24 cellular contexts compared by ENCODE assay signal in the genomic region with DNA sequence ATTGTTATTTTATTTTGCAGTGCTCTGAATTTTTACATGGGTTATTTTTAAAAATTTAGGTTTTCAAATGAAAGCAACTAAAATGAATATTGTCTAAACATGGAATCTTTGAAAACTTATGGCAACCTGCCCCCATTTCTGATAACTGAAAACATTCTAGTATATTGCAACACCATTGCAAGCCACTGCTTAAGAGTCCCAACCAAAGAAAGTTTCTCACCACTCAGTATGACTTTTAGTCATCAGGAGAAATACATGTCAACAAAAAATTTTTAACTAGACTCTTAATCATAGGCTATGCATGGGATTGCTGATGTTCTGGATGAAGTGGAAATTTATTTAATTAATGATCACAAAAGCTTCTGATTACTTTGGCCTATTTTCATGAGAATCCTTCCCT.
DNase-seq lines count a peak whose midpoint lies in the region; ATAC-seq, FAIRE-seq and TF ChIP-seq lines count a peak whose summit lies in the region.
"Had no signal": no experiment of that assay in that cellular context is flagged by ENCODE, and none has a peak within 500 bp of the region (broad histone marks: within the 10 kb centered on the region; RNA-seq: fewer than 3 reads in every experiment).

No MANE protein-coding gene starts in this region.

- TF ChIP-seq CTCF in fibroblast of lung (conservative IDR thresholded peaks at IDR 0.05 in 1 of 2, IDR thresholded peaks at IDR 0.05 in 1 of 2; ENCODE audit: low read depth in 1 of 2, low read length in 2 of 2) (no peak), omental fat pad (IDR thresholded peaks at IDR 0.05) (no peak), chondrocyte (IDR thresholded peaks at IDR 0.05) (no peak)

- no peaks in the 10 kb centered on the region for H3K27me3 Mint-ChIP-seq in chondrocyte (ENCODE audit: low read depth)
- H3K27me3 Mint-ChIP-seq: activated CD4-positive, alpha-beta T cell treated with anti-CD3 and anti-CD28 coated beads for 36 hours; activated naive CD4-positive, alpha-beta T cell treated with anti-CD3 and anti-CD28 coated beads, Interleukin-2, amount 50 U/mL, for 24 hours; B cell had no signal

- FAIRE-seq in TTC549 (lab: Jason Lieb, UNC), result peak; percentile 28

- DNase-seq in HCEC 1CT, result peak; percentile 78
- DNase-seq in fibroblast of lung (ENCODE audit: low read depth in 2 of 2), result peak; percentile 63 to 82
- DNase-seq in omental fat pad (ENCODE audit: low spot score), result no peak
- DNase-seq in chondrocyte (ENCODE audit: low spot score), result no peak
- DNase-seq in NCI-H2029 (lab: John Stamatoyannopoulos, UW), result no peak
- DNase-seq: activated CD4-positive, alpha-beta T cell treated with anti-CD3 and anti-CD28 coated beads for 36 hours; activated T-cell treated with anti-CD3 and anti-CD28 coated beads, Interleukin-2, amount 50 U/mL, for 72 hours; COR-L47; DND-41; mucosa of descending colon; NCI-H1694 treated with DMSO at 0.1 percent for 48 hours; NCI-H69; Right ventricle myocardium superior; spleen; stimulated activated CD4-positive, alpha-beta T cell treated with anti-CD3 and anti-CD28 coated beads, Interleukin-4, amount 100 ng/mL, for 24 hours; stomach; upper lobe of left lung had no signal

- peaks cover 47% of the 10 kb centered on the region for H3K4me1 Mint-ChIP-seq in chondrocyte (ENCODE audit: low read depth)

- no peaks in the 10 kb centered on the region for H3K79me2 ChIP-seq in fibroblast of lung (ENCODE audit: control insufficient read depth, insufficient read depth, low read length)

- no peak overlapping the region for H3K4me3 Mint-ChIP-seq in chondrocyte (ENCODE audit: unreplicated experiment)
- H3K4me3 Mint-ChIP-seq: activated CD4-positive, alpha-beta T cell treated with anti-CD3 and anti-CD28 coated beads for 36 hours; activated naive CD4-positive, alpha-beta T cell treated with anti-CD3 and anti-CD28 coated beads, Interleukin-2, amount 50 U/mL, for 24 hours; activated T-cell treated with anti-CD3 and anti-CD28 coated beads, Interleukin-2, amount 50 U/mL, for 72 hours; B cell had no signal

- no peak overlapping the region for H2AFZ ChIP-seq in fibroblast of lung (ENCODE audit: low read length)

- H3K27me3 ChIP-seq in fibroblast of lung (ENCODE audit: control insufficient read depth, insufficient read depth, low read length), result no peaks in the 10 kb centered on the region
- H3K27me3 ChIP-seq: neutrophil, spleen, stomach, upper lobe of left lung had no signal

- H3K9me3 ChIP-seq in fibroblast of lung (ENCODE audit: control insufficient read depth, insufficient read depth, low read depth, low read length), result no peaks in the 10 kb centered on the region
- H3K9me3 ChIP-seq: mucosa of descending colon, neutrophil, stomach, upper lobe of left lung had no signal

- no peak overlapping the region for H3K9ac ChIP-seq in fibroblast of lung (ENCODE audit: insufficient read depth, low read length)

- H3K36me3 Mint-ChIP-seq in chondrocyte (ENCODE audit: low read depth), result no peaks in the 10 kb centered on the region
- H3K36me3 Mint-ChIP-seq: activated naive CD4-positive, alpha-beta T cell treated with anti-CD3 and anti-CD28 coated beads, Interleukin-2, amount 50 U/mL, for 24 hours had no signal

- peaks cover 4% of the 10 kb centered on the region for H3K9me3 Mint-ChIP-seq in chondrocyte (ENCODE audit: low read depth)

- no peak overlapping the region for H3K27ac Mint-ChIP-seq in chondrocyte (ENCODE audit: unreplicated experiment)
- H3K27ac Mint-ChIP-seq: activated CD4-positive, alpha-beta T cell treated with anti-CD3 and anti-CD28 coated beads for 36 hours; activated naive CD4-positive, alpha-beta T cell treated with anti-CD3 and anti-CD28 coated beads, Interleukin-2, amount 50 U/mL, for 24 hours; activated T-cell treated with anti-CD3 and anti-CD28 coated beads, Interleukin-2, amount 50 U/mL, for 72 hours; B cell had no signal

- H3K27ac ChIP-seq in fibroblast of lung (ENCODE audit: insufficient read depth, low read length), result no peak overlapping the region
- H3K27ac ChIP-seq: coronary artery, neutrophil, spleen, stomach, upper lobe of left lung had no signal

- no peaks in the 10 kb centered on the region for H3K36me3 ChIP-seq in fibroblast of lung (ENCODE audit: control insufficient read depth, insufficient read depth, low read length)
- H3K36me3 ChIP-seq: neutrophil, spleen, stomach, upper lobe of left lung had no signal

- peak; percentile 35 for ATAC-seq in omental fat pad (ENCODE audit: low FRiP score)
- no peak for ATAC-seq in GM21367 (IDR thresholded peaks at IDR 0.05; ENCODE audit: unreplicated experiment)
- ATAC-seq: activated CD4-positive, alpha-beta T cell treated with anti-CD3 and anti-CD28 coated beads for 36 hours; left lobe of liver; mucosa of descending colon had no signal

- H3K4me1 ChIP-seq in fibroblast of lung (ENCODE audit: control insufficient read depth, extremely low read depth, insufficient read depth, low read length), result peaks cover 26% of the 10 kb centered on the region

- H3K4me3 ChIP-seq in fibroblast of lung (replicated peaks in 1 of 4; ENCODE audit: control extremely low read depth in 1 of 4, insufficient read depth in 1 of 4, low read depth in 3 of 4, low read length in 4 of 4), result no peak overlapping the region
- H3K4me3 ChIP-seq: coronary artery, mucosa of descending colon, spleen, stomach, upper lobe of left lung had no signal

- H3K4me2 ChIP-seq in fibroblast of lung (ENCODE audit: extremely low read depth, insufficient read depth, low read length), result no peak overlapping the region

- no peaks in the 10 kb centered on the region for H4K20me1 ChIP-seq in fibroblast of lung (ENCODE audit: control insufficient read depth, extremely low read depth, insufficient read depth, low read length)

Comparison
In these comparisons a context has a peak if more than half of its experiments do, and no peak if none do; other contexts are left out.
1. DNase-seq: peak in HCEC 1CT (single experiment) and fibroblast of lung (2 of 2); none in omental fat pad (single experiment), chondrocyte (single experiment) and NCI-H2029 (single experiment).